Comparison of ENCODE assay signal across 1 cellular context in the genomic region with DNA sequence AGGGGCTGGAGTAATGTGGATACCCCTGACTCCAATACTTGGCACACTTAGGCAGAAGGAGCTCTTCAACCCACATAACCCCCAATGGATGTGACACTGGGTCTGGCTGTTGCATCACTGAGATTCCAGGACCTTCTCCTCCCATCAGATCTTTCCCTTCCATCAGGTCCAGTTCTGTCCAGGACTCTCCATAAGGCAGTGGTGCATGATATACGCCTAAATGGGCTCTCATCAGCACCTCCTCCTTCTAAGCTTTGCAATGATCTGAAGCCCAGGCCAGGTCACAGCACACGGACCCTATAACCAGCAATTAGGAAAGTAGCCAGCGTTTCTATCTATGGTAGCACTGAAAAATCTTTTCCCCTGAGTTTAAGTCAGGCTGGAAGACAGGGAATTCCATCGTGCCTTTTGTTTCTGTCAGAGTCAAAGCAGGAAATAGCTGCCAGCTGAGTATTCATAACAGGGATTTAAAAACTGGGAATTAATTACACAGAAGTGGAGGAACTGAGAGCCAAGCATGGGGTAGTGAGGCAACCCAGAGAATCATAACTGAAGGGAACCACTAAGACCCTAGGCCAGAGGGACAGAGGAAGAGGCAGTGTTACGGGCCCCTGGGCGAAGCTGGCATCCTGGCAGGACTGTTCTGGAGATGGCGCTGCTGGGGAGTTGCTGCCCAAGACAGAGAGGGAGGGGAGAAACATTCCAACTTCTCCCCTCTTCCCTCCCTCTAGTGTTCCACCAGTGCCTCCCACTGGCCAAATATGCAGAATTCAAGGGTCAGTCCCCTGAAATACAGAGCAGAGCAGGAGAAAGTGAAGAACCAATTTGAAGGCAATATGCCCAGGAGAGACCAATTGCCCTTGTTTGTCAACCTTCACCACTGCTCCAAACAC.
TF ChIP-seq lines count a peak whose summit lies in the region.

No MANE protein-coding gene starts in this region.

TF ChIP-seq in IMR-90, 13 proteins besides CTCF, POLR2A, EP300 and RAD21:
- TF ChIP-seq, protein P1, sequence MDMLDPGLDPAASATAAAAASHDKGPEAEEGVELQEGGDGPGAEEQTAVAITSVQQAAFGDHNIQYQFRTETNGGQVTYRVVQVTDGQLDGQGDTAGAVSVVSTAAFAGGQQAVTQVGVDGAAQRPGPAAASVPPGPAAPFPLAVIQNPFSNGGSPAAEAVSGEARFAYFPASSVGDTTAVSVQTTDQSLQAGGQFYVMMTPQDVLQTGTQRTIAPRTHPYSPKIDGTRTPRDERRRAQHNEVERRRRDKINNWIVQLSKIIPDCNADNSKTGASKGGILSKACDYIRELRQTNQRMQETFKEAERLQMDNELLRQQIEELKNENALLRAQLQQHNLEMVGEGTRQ (IDR thresholded peaks at IDR 0.05; ENCODE audit: low read depth, low read length) = no peak
- no peak for TF ChIP-seq RCOR1 (IDR thresholded peaks at IDR 0.05; ENCODE audit: insufficient replicate concordance, low read length)
- no peak for TF ChIP-seq CEBPB (IDR thresholded peaks at IDR 0.05; ENCODE audit: low read depth, low read length)
- no peak for TF ChIP-seq NFE2L2 (IDR thresholded peaks at IDR 0.05; ENCODE audit: low read depth, low read length)
- TF ChIP-seq MXI1 (IDR thresholded peaks at IDR 0.05; ENCODE audit: borderline replicate concordance, low read depth, low read length) = no peak
- no peak for TF ChIP-seq SMC3 (IDR thresholded peaks at IDR 0.05; ENCODE audit: low read depth, low read length)
- TF ChIP-seq FOS (IDR thresholded peaks at IDR 0.05; ENCODE audit: low read depth, low read length) = no peak
- TF ChIP-seq MAFK (IDR thresholded peaks at IDR 0.05; ENCODE audit: low read depth, low read length) = no peak
- no peak for TF ChIP-seq CHD1 (IDR thresholded peaks at IDR 0.05; ENCODE audit: low read depth, low read length)
- TF ChIP-seq MAZ (IDR thresholded peaks at IDR 0.05; ENCODE audit: borderline replicate concordance, low read depth, low read length) = no peak
- no peak for TF ChIP-seq BHLHE40 (IDR thresholded peaks at IDR 0.05; ENCODE audit: low read depth, low read length)
- TF ChIP-seq, protein P2, sequence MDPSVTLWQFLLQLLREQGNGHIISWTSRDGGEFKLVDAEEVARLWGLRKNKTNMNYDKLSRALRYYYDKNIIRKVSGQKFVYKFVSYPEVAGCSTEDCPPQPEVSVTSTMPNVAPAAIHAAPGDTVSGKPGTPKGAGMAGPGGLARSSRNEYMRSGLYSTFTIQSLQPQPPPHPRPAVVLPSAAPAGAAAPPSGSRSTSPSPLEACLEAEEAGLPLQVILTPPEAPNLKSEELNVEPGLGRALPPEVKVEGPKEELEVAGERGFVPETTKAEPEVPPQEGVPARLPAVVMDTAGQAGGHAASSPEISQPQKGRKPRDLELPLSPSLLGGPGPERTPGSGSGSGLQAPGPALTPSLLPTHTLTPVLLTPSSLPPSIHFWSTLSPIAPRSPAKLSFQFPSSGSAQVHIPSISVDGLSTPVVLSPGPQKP (IDR thresholded peaks at IDR 0.05; ENCODE audit: borderline replicate concordance, low read depth, low read length) = no peak
- no peak for TF ChIP-seq RFX5 (IDR thresholded peaks at IDR 0.05; ENCODE audit: low read depth, low read length)
